In the genomic region with DNA sequence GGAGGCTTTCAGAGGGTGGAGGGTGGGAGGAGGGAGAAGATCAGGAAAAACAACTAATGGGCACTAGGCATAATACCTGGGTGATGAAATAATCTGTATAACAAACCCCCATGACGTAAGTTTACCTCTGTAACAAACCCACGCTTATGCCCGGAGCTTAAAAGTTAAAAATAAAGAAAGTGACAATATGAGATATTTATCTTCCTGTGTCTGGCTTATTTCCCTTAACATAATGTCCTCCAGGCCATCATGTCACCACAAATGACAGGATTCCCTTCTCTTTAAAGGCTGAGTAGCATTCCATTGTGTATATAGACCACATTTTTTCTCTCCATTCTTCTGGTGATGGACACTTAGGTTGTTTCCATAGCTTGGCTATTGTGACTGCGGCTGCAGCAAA, we compare ENCODE assay signal across 23 cellular contexts.
"Had no signal": no experiment of that assay in that cellular context is flagged by ENCODE, and none has a peak within 500 bp of the region (broad histone marks: within the 10 kb centered on the region; RNA-seq: fewer than 3 reads in every experiment).

No MANE protein-coding gene starts in this region.

- H3K36me3 ChIP-seq: heart right ventricle, ovary, right atrium auricular region, right lobe of liver, suprapubic skin, thoracic aorta, tibial artery, upper lobe of left lung, vagina had no signal

- H3K4me1 ChIP-seq: heart right ventricle, right atrium auricular region, right lobe of liver, suprapubic skin had no signal

- H3K27ac Mint-ChIP-seq: memory B cell; naive thymus-derived CD8-positive, alpha-beta T cell; stimulated activated naive B cell treated with anti-CD40 and anti-IgM and Interleukin-4, amounts not matched to agents 10 μg/mL and 1 μg/mL and 100 μg/mL, for 72 hours had no signal

- H3K9me3 ChIP-seq: heart right ventricle, ovary, right atrium auricular region, right lobe of liver, suprapubic skin, thoracic aorta, tibial artery, upper lobe of left lung, vagina had no signal

- H3K9me3 Mint-ChIP-seq: naive thymus-derived CD8-positive, alpha-beta T cell; nephron; stimulated activated naive B cell treated with anti-CD40 and anti-IgM and Interleukin-4, amounts not matched to agents 10 μg/mL and 1 μg/mL and 100 μg/mL, for 72 hours had no signal

- H3K79me2 ChIP-seq: hepatocyte had no signal

- H3K27me3 ChIP-seq: hepatocyte, ovary, right atrium auricular region, right lobe of liver, suprapubic skin, tibial artery, upper lobe of left lung, vagina had no signal

- H3K4me3 ChIP-seq: heart right ventricle, hepatocyte, lung, ovary, right atrium auricular region, right lobe of liver, suprapubic skin, thoracic aorta, tibial artery, upper lobe of left lung, vagina had no signal

- H3K27me3 Mint-ChIP-seq: progenitor cell of endocrine pancreas had no signal

- DNase-seq: heart right ventricle; kidney glomerular epithelial cell; left cardiac atrium; naive thymus-derived CD8-positive, alpha-beta T cell; ovary; right lobe of liver; stimulated activated CD4-positive, alpha-beta T cell treated with anti-CD3 and anti-CD28 coated beads, Interleukin-12 subunit alpha, Interleukin-12 subunit beta, amount 100 ng/mL, for 4 hours; stimulated activated CD4-positive, alpha-beta T cell treated with anti-CD3 and anti-CD28 coated beads, Interleukin-15, amount 100 ng/mL, for 24 hours; stimulated activated CD4-positive, alpha-beta T cell treated with anti-CD3 and anti-CD28 coated beads, Interleukin-2, amount 100 ng/mL, for 24 hours; stimulated activated CD4-positive, alpha-beta T cell treated with anti-CD3 and anti-CD28 coated beads, Interleukin-4, amount 100 ng/mL, for 1 hour; stimulated activated naive B cell treated with anti-CD40 and anti-IgM and Interleukin-4, amounts not matched to agents 10 μg/mL and 1 μg/mL and 100 μg/mL, for 72 hours; stimulated activated naive CD8-positive, alpha-beta T cell treated with anti-CD3 and anti-CD28 coated beads, Interleukin-15, Interleukin-2, amounts not matched to agents 100 U/mL and 50 U/mL, for 24 hours; tibial artery; upper lobe of left lung had no signal

- H3K4me1 Mint-ChIP-seq: memory B cell; stimulated activated naive B cell treated with anti-CD40 and anti-IgM and Interleukin-4, amounts not matched to agents 10 μg/mL and 1 μg/mL and 100 μg/mL, for 72 hours had no signal

- H2AFZ ChIP-seq: hepatocyte had no signal

- H3K27ac ChIP-seq: heart right ventricle, ovary, right atrium auricular region, right lobe of liver, thoracic aorta, tibial artery, upper lobe of left lung, vagina had no signal

- H3K4me2 ChIP-seq: hepatocyte had no signal

- H3K36me3 Mint-ChIP-seq: memory B cell; naive thymus-derived CD8-positive, alpha-beta T cell; stimulated activated naive B cell treated with anti-CD40 and anti-IgM and Interleukin-4, amounts not matched to agents 10 μg/mL and 1 μg/mL and 100 μg/mL, for 72 hours had no signal

- H3K4me3 Mint-ChIP-seq: memory B cell; naive thymus-derived CD8-positive, alpha-beta T cell; nephron; stimulated activated naive B cell treated with anti-CD40 and anti-IgM and Interleukin-4, amounts not matched to agents 10 μg/mL and 1 μg/mL and 100 μg/mL, for 72 hours had no signal
